9 cellular contexts compared by ENCODE assay signal in the genomic region with DNA sequence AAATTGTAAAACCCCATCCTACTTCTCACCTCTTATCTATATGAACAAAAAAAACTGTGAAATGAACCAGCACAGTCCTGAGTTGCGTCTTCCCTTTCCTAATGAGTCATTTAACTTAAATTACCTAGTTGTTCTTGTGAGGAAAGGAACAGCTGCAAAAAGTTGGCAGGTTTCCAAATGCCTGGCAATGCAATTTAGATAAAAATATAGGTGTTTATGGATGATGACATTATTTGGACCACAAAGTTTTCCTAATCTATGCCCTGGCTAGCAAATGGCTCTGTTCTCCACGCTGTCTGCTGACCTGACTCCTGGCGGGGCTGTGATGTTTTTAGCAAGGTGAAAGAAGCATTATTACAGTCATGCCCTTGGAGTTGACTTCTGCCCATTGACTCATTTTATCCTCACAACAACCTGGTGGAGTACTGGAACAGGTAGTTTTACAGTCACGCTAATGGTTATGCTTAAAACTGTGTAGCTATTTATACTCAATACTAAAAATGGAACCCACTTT. TPM values are rescaled to one million over a fixed set of nuclear protein-coding genes. Genes with fewer than 3 reads are reported as not detected.
DNase-seq lines count a peak whose midpoint lies in the region; ATAC-seq and TF ChIP-seq lines count a peak whose summit lies in the region.
"Had no signal": no experiment of that assay in that cellular context is flagged by ENCODE, and none has a peak within 500 bp of the region (broad histone marks: within the 10 kb centered on the region; RNA-seq: fewer than 3 reads in every experiment).

No MANE protein-coding gene starts in this region.

- H3K27me3 ChIP-seq in MM.1S (replicated peaks; ENCODE audit: insufficient read depth, low read length): no peaks in the 10 kb centered on the region
- H3K27me3 ChIP-seq: cardiac muscle cell had no signal

- H3K4me3 ChIP-seq in MM.1S (ENCODE audit: low read length): no peak overlapping the region
- H3K4me3 ChIP-seq: cardiac muscle cell had no signal

- no peaks in the 10 kb centered on the region for H3K36me3 ChIP-seq in MM.1S (replicated peaks; ENCODE audit: insufficient read depth, low read length)
- H3K36me3 ChIP-seq: cardiac muscle cell had no signal

- H3K27me3 Mint-ChIP-seq in T-helper 17 cell: peaks cover 35% of the 10 kb centered on the region

- H3K9ac ChIP-seq in MM.1S (ENCODE audit: low read length): no peak overlapping the region

- no peak overlapping the region for H3K27ac Mint-ChIP-seq in T-helper 17 cell

- DNase-seq in ELR (ENCODE audit: low read depth) (peak; percentile 22), SK-N-DZ (ENCODE audit: low spot score) (peak; percentile 16), MM.1S (no peak), T-helper 17 cell (no peak)
- DNase-seq in stimulated activated CD4-positive, alpha-beta T cell treated with anti-CD3 and anti-CD28 coated beads, Interleukin-2, amount 100 ng/mL, for 48 hours: peak; percentile 15 to 25
- no peak for DNase-seq in NK-92 treated with Interleukin-12 subunit alpha and Interleukin-12 subunit beta, amount 100 ng/mL, for 24 hours (lab: John Stamatoyannopoulos, UW)

- no peak overlapping the region for H3K4me3 Mint-ChIP-seq in T-helper 17 cell

- H3K27ac ChIP-seq in MM.1S (ENCODE audit: low read length): no peak overlapping the region
- H3K27ac ChIP-seq: cardiac muscle cell had no signal

- no peaks in the 10 kb centered on the region for H4K20me1 ChIP-seq in MM.1S (ENCODE audit: insufficient read depth, low read length)

- H3F3A ChIP-seq in MM.1S (ENCODE audit: insufficient read depth, low read length): no peaks in the 10 kb centered on the region

- no peaks in the 10 kb centered on the region for H3K79me2 ChIP-seq in MM.1S (ENCODE audit: low read length)

- H3K4me2 ChIP-seq in MM.1S (ENCODE audit: low read depth, low read length): no peak overlapping the region

- H3K36me3 Mint-ChIP-seq in T-helper 17 cell (ENCODE audit: low read depth): no peaks in the 10 kb centered on the region

- no peaks in the 10 kb centered on the region for H3K4me1 ChIP-seq in MM.1S (ENCODE audit: low read length)

- H3K9me2 ChIP-seq in MM.1S (replicated peaks; ENCODE audit: insufficient read depth, low read length): no peaks in the 10 kb centered on the region

- no peak for TF ChIP-seq CTCF in MM.1S (IDR thresholded peaks at IDR 0.05; ENCODE audit: low read length)

- no peak overlapping the region for H2AFZ ChIP-seq in MM.1S (ENCODE audit: low read length)

- ATAC-seq in GM19035 (IDR thresholded peaks at IDR 0.05; ENCODE audit: unreplicated experiment) (peak; percentile 82), HG03135 (IDR thresholded peaks at IDR 0.05; ENCODE audit: unreplicated experiment) (peak; percentile 65), T-helper 17 cell (no peak)

- H3K9me3 ChIP-seq in MM.1S (replicated peaks; ENCODE audit: insufficient read depth, low read length) (no peaks in the 10 kb centered on the region), T-helper 17 cell (ENCODE audit: control insufficient read depth, low read length, poor library complexity, severe bottlenecking) (peaks cover 3% of the 10 kb centered on the region)

- peaks cover 3% of the 10 kb centered on the region for H3K4me1 Mint-ChIP-seq in T-helper 17 cell

RNA-seq across cellular contexts. Expression of gene RELL1, which starts 29.8 kb away (rescaled TPM):
- 9.5 and 11.1 TPM in 2 replicates for polyA plus RNA-seq in SK-N-DZ (2014; cell fraction: cytosol; rRNA removed)
- 2.5 and 9.1 TPM in 2 replicates for polyA plus RNA-seq in SK-N-DZ (2014; cell fraction: nucleus; rRNA removed)
- total RNA-seq in T-helper 17 cell: 10 to 100 TPM; 30.1 to 30.7 TPM

Comparison
In these comparisons a context has a peak if more than half of its experiments do, and no peak if none do; other contexts are left out.
1. DNase-seq: peak in ELR (single experiment), SK-N-DZ (single experiment) and stimulated activated CD4-positive, alpha-beta T cell treated with anti-CD3 and anti-CD28 coated beads, Interleukin-2, amount 100 ng/mL, for 48 hours (2 of 2); none in MM.1S (single experiment), NK-92 treated with Interleukin-12 subunit alpha and Interleukin-12 subunit beta, amount 100 ng/mL, for 24 hours (single experiment) and T-helper 17 cell (0 of 3).